Comparison of ENCODE assay signal across 8 cellular contexts in the genomic region with DNA sequence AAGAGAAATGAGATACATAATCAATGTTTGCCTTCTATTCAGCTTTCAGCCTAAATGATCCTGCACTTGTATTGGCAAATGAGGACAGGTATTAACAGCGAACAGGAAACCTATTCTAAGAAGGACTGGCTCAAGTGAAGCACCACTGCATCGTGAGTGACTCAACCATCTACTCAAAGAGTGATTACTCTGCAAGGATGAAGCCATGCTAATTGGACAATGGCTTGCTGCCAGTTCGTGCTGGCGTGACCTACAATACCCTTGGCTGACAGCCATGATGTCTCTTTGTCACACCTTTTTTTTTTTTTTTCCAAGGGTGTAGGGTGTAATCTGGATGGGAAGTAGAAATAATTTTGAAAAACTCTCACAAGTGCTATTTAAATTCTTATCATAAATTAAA.
A peak's percentile ranks its signal among the peaks of the same experiment; 100 is the strongest.
DNase-seq lines count a peak whose midpoint lies in the region; ATAC-seq and TF ChIP-seq lines count a peak whose summit lies in the region.

No MANE protein-coding gene starts in this region.

- no peaks in the 10 kb centered on the region for H3K9me3 Mint-ChIP-seq in activated T-helper 2 cell treated with anti-CD3 and anti-CD28 coated beads, Interferon-gamma antibody, Interleukin-2, Interleukin-4, amounts not matched to agents 10 μg/mL and 5 μg/mL and 100 μg/mL, durations not matched to agents 14 hours and 24 hours and 36 hours

- no peak overlapping the region for H3K4me3 Mint-ChIP-seq in activated T-helper 2 cell treated with anti-CD3 and anti-CD28 coated beads, Interferon-gamma antibody, Interleukin-2, Interleukin-4, amounts not matched to agents 10 μg/mL and 5 μg/mL and 100 μg/mL, durations not matched to agents 14 hours and 24 hours and 36 hours (ENCODE audit: low read depth)

- H3K4me1 Mint-ChIP-seq in activated T-helper 2 cell treated with anti-CD3 and anti-CD28 coated beads, Interferon-gamma antibody, Interleukin-2, Interleukin-4, amounts not matched to agents 10 μg/mL and 5 μg/mL and 100 μg/mL, durations not matched to agents 14 hours and 24 hours and 36 hours (ENCODE audit: low read depth), result peaks cover 17% of the 10 kb centered on the region

- no peak overlapping the region for H3K4me3 ChIP-seq in BE2C (ENCODE audit: low read depth, low read length)
- no peak overlapping the region for H3K4me3 ChIP-seq in fibroblast of lung (replicated peaks in 1 of 4; ENCODE audit: control extremely low read depth in 1 of 4, insufficient read depth in 1 of 4, low read depth in 3 of 4, low read length in 4 of 4)

- no peaks in the 10 kb centered on the region for H3K79me2 ChIP-seq in fibroblast of lung (ENCODE audit: control insufficient read depth, insufficient read depth, low read length)

- no peak overlapping the region for H3K27ac Mint-ChIP-seq in activated T-helper 2 cell treated with anti-CD3 and anti-CD28 coated beads, Interferon-gamma antibody, Interleukin-2, Interleukin-4, amounts not matched to agents 10 μg/mL and 5 μg/mL and 100 μg/mL, durations not matched to agents 14 hours and 24 hours and 36 hours

- no peaks in the 10 kb centered on the region for H4K20me1 ChIP-seq in fibroblast of lung (ENCODE audit: control insufficient read depth, extremely low read depth, insufficient read depth, low read length)

- no peak for ATAC-seq in GM18907 (IDR thresholded peaks at IDR 0.05; ENCODE audit: unreplicated experiment)

- H3K9me3 ChIP-seq in BE2C (no peaks in the 10 kb centered on the region), fibroblast of lung (ENCODE audit: control insufficient read depth, insufficient read depth, low read depth, low read length) (no peaks in the 10 kb centered on the region)

- no peaks in the 10 kb centered on the region for H3K27me3 ChIP-seq in BE2C
- H3K27me3 ChIP-seq in fibroblast of lung (ENCODE audit: control insufficient read depth, insufficient read depth, low read length), result no peaks in the 10 kb centered on the region

- TF ChIP-seq CTCF in BE2C (IDR thresholded peaks at IDR 0.05; ENCODE audit: low read depth, low read length) (no peak), fibroblast of lung (conservative IDR thresholded peaks at IDR 0.05 in 1 of 2, IDR thresholded peaks at IDR 0.05 in 1 of 2; ENCODE audit: low read depth in 1 of 2, low read length in 2 of 2) (no peak)

- H3K27ac ChIP-seq in fibroblast of lung (ENCODE audit: insufficient read depth, low read length), result no peak overlapping the region

- intact Hi-C loops in activated T-helper 2 cell treated with anti-CD3 and anti-CD28 coated beads, Interferon-gamma antibody, Interleukin-2, Interleukin-4, amounts not matched to agents 10 μg/mL and 5 μg/mL and 100 μg/mL, durations not matched to agents 14 hours and 24 hours and 36 hours (cut with micrococcal nuclease), result no loop called here

- H3K4me2 ChIP-seq in fibroblast of lung (ENCODE audit: extremely low read depth, insufficient read depth, low read length), result no peak overlapping the region

- H3K36me3 ChIP-seq in BE2C (no peaks in the 10 kb centered on the region), fibroblast of lung (ENCODE audit: control insufficient read depth, insufficient read depth, low read length) (no peaks in the 10 kb centered on the region)

- H3K36me3 Mint-ChIP-seq in activated T-helper 2 cell treated with anti-CD3 and anti-CD28 coated beads, Interferon-gamma antibody, Interleukin-2, Interleukin-4, amounts not matched to agents 10 μg/mL and 5 μg/mL and 100 μg/mL, durations not matched to agents 14 hours and 24 hours and 36 hours (ENCODE audit: low read depth), result peaks cover 34% of the 10 kb centered on the region

- H3K9ac ChIP-seq in fibroblast of lung (ENCODE audit: insufficient read depth, low read length), result no peak overlapping the region

- H2AFZ ChIP-seq in fibroblast of lung (ENCODE audit: low read length), result no peak overlapping the region

- DNase-seq in BE2C (peak; percentile 37), MV-4-11 (lab: John Stamatoyannopoulos, UW) (peak; percentile 51), OCI-M1 (lab: John Stamatoyannopoulos, UW) (peak; percentile 20), fibroblast of lung (ENCODE audit: low read depth in 2 of 2) (peak; percentile 42 to 71), T1000 (lab: John Stamatoyannopoulos, UW) (no peak), activated gamma-delta T cell treated with Interleukin-2 at 50 U/mL for 16 hours (no peak)
- no peak for DNase-seq in activated T-helper 2 cell treated with anti-CD3 and anti-CD28 coated beads, Interferon-gamma antibody, Interleukin-2, Interleukin-4, amounts not matched to agents 10 μg/mL and 5 μg/mL and 100 μg/mL, durations not matched to agents 14 hours and 24 hours and 36 hours (ENCODE audit: low spot score)

- no peaks in the 10 kb centered on the region for H3K27me3 Mint-ChIP-seq in activated T-helper 2 cell treated with anti-CD3 and anti-CD28 coated beads, Interferon-gamma antibody, Interleukin-2, Interleukin-4, amounts not matched to agents 10 μg/mL and 5 μg/mL and 100 μg/mL, durations not matched to agents 14 hours and 24 hours and 36 hours (ENCODE audit: low read depth)

- H3K4me1 ChIP-seq in BE2C, result no peaks in the 10 kb centered on the region; the same call in 1 of the 2 replicates
- H3K4me1 ChIP-seq in fibroblast of lung (ENCODE audit: control insufficient read depth, extremely low read depth, insufficient read depth, low read length), result no peaks in the 10 kb centered on the region

Comparison
In these comparisons a context has a peak if more than half of its experiments do, and no peak if none do; other contexts are left out.
1. DNase-seq: peak in BE2C (single experiment), MV-4-11 (single experiment), OCI-M1 (single experiment) and fibroblast of lung (2 of 2); none in T1000 (single experiment), activated gamma-delta T cell treated with Interleukin-2 at 50 U/mL for 16 hours (single experiment) and activated T-helper 2 cell treated with anti-CD3 and anti-CD28 coated beads, Interferon-gamma antibody, Interleukin-2, Interleukin-4, amounts not matched to agents 10 μg/mL and 5 μg/mL and 100 μg/mL, durations not matched to agents 14 hours and 24 hours and 36 hours (single experiment).